23 cellular contexts compared by ENCODE assay signal in genomic region chr20:40880716-40881104, GRCh38.
DNase-seq lines count a peak whose midpoint lies in the region; ATAC-seq, FAIRE-seq and TF ChIP-seq lines count a peak whose summit lies in the region.
"Had no signal": no experiment of that assay in that cellular context is flagged by ENCODE, and none has a peak within 500 bp of the region (broad histone marks: within the 10 kb centered on the region; RNA-seq: fewer than 3 reads in every experiment).

No MANE protein-coding gene starts in this region.

- intact Hi-C loops in activated CD8-positive, alpha-beta T cell treated with anti-CD3 and anti-CD28 coated beads for 36 hours (cut with micrococcal nuclease) = no loop called here
- intact Hi-C loops in GM12878 (cut with micrococcal nuclease; ENCODE audit: unreplicated experiment) (no loop called here), tibial artery (cut with DNase I; ENCODE audit: low total_unique reads) (no loop called here)

- in situ Hi-C loops in GM12878 (cut with MboI) = no loop called here

- no peak for DNase-seq in activated CD8-positive, alpha-beta T cell treated with anti-CD3 and anti-CD28 coated beads, Interleukin-2, amount 10 ng/mL, durations not matched to agents 7 days and 5 days
- no peak for DNase-seq in activated CD8-positive, alpha-beta T cell treated with anti-CD3 and anti-CD28 coated beads for 36 hours
- peak; percentile 59 for DNase-seq in Jurkat, Clone E6-1 (ENCODE audit: low read depth, low spot score)
- no peak for DNase-seq in GM12878 (ENCODE audit: low read depth, low spot score)
- DNase-seq in tibial artery = no peak
- DNase-seq: 8988T; Calu3; CD8-positive, alpha-beta memory T cell; EL; GF-D8; NCI-H1694 treated with DMSO at 0.1 percent for 48 hours; NCI-H2081 treated with DMSO at 0.1 percent for 48 hours; NCI-H2171 treated with DMSO at 0.1 percent for 48 hours; NCI-H524 treated with DMSO at 0.1 percent for 48 hours; NCI-H82 had no signal

- peaks cover 5% of the 10 kb centered on the region for H3K9me3 Mint-ChIP-seq in activated CD8-positive, alpha-beta T cell treated with anti-CD3 and anti-CD28 coated beads, Interleukin-2, amount 10 ng/mL, durations not matched to agents 7 days and 5 days (ENCODE audit: insufficient read depth)
- peaks cover 10% of the 10 kb centered on the region for H3K9me3 Mint-ChIP-seq in activated CD8-positive, alpha-beta T cell treated with anti-CD3 and anti-CD28 coated beads for 36 hours

- 29% methylated on average over 2 of the region's 2 CpGs for WGBS in GM12878 (ENCODE audit: insufficient coverage, insufficient replicate concordance, low lambda C conversion rate, missing lambda C conversion rate)

- H3K27me3 ChIP-seq in GM12878 (replicated peaks in 1 of 2; ENCODE audit: control insufficient read depth in 2 of 2, insufficient read depth in 2 of 2, low read length in 1 of 2) (peaks cover 0 to 1% of the 10 kb centered on the region in 2 experiments; a peak in 1 of 4 replicates), neutrophil (no peaks in the 10 kb centered on the region), tibial artery (no peaks in the 10 kb centered on the region)
- H3K27me3 ChIP-seq: SJSA1 had no signal

- H3K4me3 Mint-ChIP-seq in activated CD8-positive, alpha-beta T cell treated with anti-CD3 and anti-CD28 coated beads, Interleukin-2, amount 10 ng/mL, durations not matched to agents 7 days and 5 days = no peak overlapping the region
- no peak overlapping the region for H3K4me3 Mint-ChIP-seq in activated CD8-positive, alpha-beta T cell treated with anti-CD3 and anti-CD28 coated beads for 36 hours

- TF ChIP-seq CTCF in activated CD8-positive, alpha-beta T cell treated with anti-CD3 and anti-CD28 coated beads for 36 hours (IDR thresholded peaks at IDR 0.05) = no peak
- TF ChIP-seq CTCF in GM12878 (IDR thresholded peaks at IDR 0.05 in 2 of 3, conservative IDR thresholded peaks at IDR 0.05 in 1 of 3; ENCODE audit: control insufficient read depth in 2 of 3, extremely low read depth in 1 of 3, insufficient read depth in 1 of 3, low read depth in 3 of 3, low read length in 3 of 3) (no peak), neutrophil (IDR thresholded peaks at IDR 0.05) (no peak), tibial artery (IDR thresholded peaks at IDR 0.05) (no peak)

- BruUV-seq in GM12878 (replicated peaks; lab: Mats Ljungman, UMichigan) = no TSS peak

- no peak for FAIRE-seq in GM12878 (lab: Jason Lieb, UNC)
- FAIRE-seq: H54 had no signal

- H3K4me3 ChIP-seq in Jurkat, Clone E6-1 (ENCODE audit: low read length) = no peak overlapping the region
- H3K4me3 ChIP-seq in GM12878 = no peak overlapping the region
- H3K4me3 ChIP-seq in neutrophil (ENCODE audit: low read depth in 1 of 2, low read length in 1 of 2) = no peak overlapping the region
- no peak overlapping the region for H3K4me3 ChIP-seq in tibial artery
- H3K4me3 ChIP-seq: SJSA1 had no signal

- no peak for TF ChIP-seq RAD21 in GM12878 (IDR thresholded peaks at IDR 0.05; ENCODE audit: insufficient read depth, low read depth, low read length)

- peaks cover 25% of the 10 kb centered on the region for H3K36me3 Mint-ChIP-seq in activated CD8-positive, alpha-beta T cell treated with anti-CD3 and anti-CD28 coated beads, Interleukin-2, amount 10 ng/mL, durations not matched to agents 7 days and 5 days (ENCODE audit: low read depth)
- H3K36me3 Mint-ChIP-seq in activated CD8-positive, alpha-beta T cell treated with anti-CD3 and anti-CD28 coated beads for 36 hours (ENCODE audit: low read depth) = no peaks in the 10 kb centered on the region

- no peaks in the 10 kb centered on the region for H4K20me1 ChIP-seq in GM12878 (ENCODE audit: control insufficient read depth, insufficient read depth)

- CTCF ChIA-PET in activated CD8-positive, alpha-beta T cell treated with anti-CD3 and anti-CD28 coated beads, Interleukin-2, amount 10 ng/mL, durations not matched to agents 7 days and 5 days (lab: Charles Lee) = interaction anchor here (0.8 to 1.6 kb wide), 7 partner anchors 9 to 228 kb away, joined by 3 to 7 read pairs (median 3); no protein-coding TSS in a partner anchor
- CTCF ChIA-PET in activated CD8-positive, alpha-beta T cell treated with anti-CD3 and anti-CD28 coated beads for 36 hours (lab: Charles Lee) = interaction anchor here (1.0 to 1.6 kb wide), 2 partner anchors 11 to 82 kb away, joined by 3 read pairs; no protein-coding TSS in a partner anchor
- CTCF ChIA-PET in GM12878 (lab: Yijun Ruan, JAX) = interaction anchor here (0.8 to 1.2 kb wide), 2 partner anchors 83 to 139 kb away, joined by 3 read pairs; no protein-coding TSS in a partner anchor

- peak overlapping the region; percentile 45 for H3K27ac Mint-ChIP-seq in activated CD8-positive, alpha-beta T cell treated with anti-CD3 and anti-CD28 coated beads, Interleukin-2, amount 10 ng/mL, durations not matched to agents 7 days and 5 days
- H3K27ac Mint-ChIP-seq in activated CD8-positive, alpha-beta T cell treated with anti-CD3 and anti-CD28 coated beads for 36 hours = no peak overlapping the region

- H2AFZ ChIP-seq in GM12878 (ENCODE audit: control insufficient read depth, low read depth, low read length) = peak overlapping the region; percentile 22

- H3K9me3 ChIP-seq in GM12878 (replicated peaks; ENCODE audit: control insufficient read depth, insufficient read depth, low read length) (no peaks in the 10 kb centered on the region; the same call in 2 of the 3 replicates), neutrophil (no peaks in the 10 kb centered on the region), tibial artery (peaks cover 0 to 9% (median 4%) of the 10 kb centered on the region in 3 donors)
- H3K9me3 ChIP-seq: SJSA1 had no signal

- H3K27me3 Mint-ChIP-seq in activated CD8-positive, alpha-beta T cell treated with anti-CD3 and anti-CD28 coated beads, Interleukin-2, amount 10 ng/mL, durations not matched to agents 7 days and 5 days (ENCODE audit: low read depth) = peaks cover 3% of the 10 kb centered on the region
- H3K27me3 Mint-ChIP-seq in activated CD8-positive, alpha-beta T cell treated with anti-CD3 and anti-CD28 coated beads for 36 hours = no peaks in the 10 kb centered on the region

- no peaks in the 10 kb centered on the region for H3K79me2 ChIP-seq in GM12878 (ENCODE audit: control insufficient read depth, insufficient read depth, low read length)

- TF ChIP-seq POLR2A in GM12878 (IDR thresholded peaks at IDR 0.05; ENCODE audit: low read depth, low read length) = no peak

- H3K4me1 ChIP-seq in GM12878 (ENCODE audit: control insufficient read depth, insufficient read depth, low read length) (no peaks in the 10 kb centered on the region; the same call in 1 of the 2 replicates), neutrophil (ENCODE audit: control insufficient read depth in 1 of 2, insufficient read depth in 1 of 2, low read depth in 1 of 2, low read length in 1 of 2) (peaks cover 30 to 46% of the 10 kb centered on the region in 2 experiments), tibial artery (peaks cover 0 to 3% (median 0%) of the 10 kb centered on the region in 4 donors)
- H3K4me1 ChIP-seq: SJSA1 had no signal

- SMC1A ChIA-PET in GM12878 (lab: Charles Lee; ENCODE audit: uncharacterized antibody, unreplicated experiment) = no interaction called here

- no peak overlapping the region for H3K9ac ChIP-seq in GM12878 (ENCODE audit: control insufficient read depth, insufficient read depth, low read length)
- H3K9ac ChIP-seq: KMS-11 had no signal

- ATAC-seq in activated CD8-positive, alpha-beta T cell treated with anti-CD3 and anti-CD28 coated beads, Interleukin-2, amount 10 ng/mL, durations not matched to agents 7 days and 5 days = no peak
- ATAC-seq in activated CD8-positive, alpha-beta T cell treated with anti-CD3 and anti-CD28 coated beads for 36 hours = no peak
- no peak for ATAC-seq in GM12878
- ATAC-seq in GM21737 (IDR thresholded peaks at IDR 0.05; ENCODE audit: unreplicated experiment) = no peak
- ATAC-seq in GM18511 (IDR thresholded peaks at IDR 0.05; ENCODE audit: unreplicated experiment) = no peak
- ATAC-seq: Right ventricle myocardium inferior had no signal

- RAD21 ChIA-PET in GM12878 (lab: Charles Lee; ENCODE audit: unreplicated experiment) = no interaction called here

- H3K27ac ChIP-seq in GM12878 (ENCODE audit: control insufficient read depth, insufficient read depth) = no peak overlapping the region
- peak overlapping the region; percentile 70 for H3K27ac ChIP-seq in neutrophil
- no peak overlapping the region for H3K27ac ChIP-seq in tibial artery
- H3K27ac ChIP-seq: C4-2B, KMS-11, SJSA1 had no signal

- no peak overlapping the region for H3K4me2 ChIP-seq in GM12878 (ENCODE audit: control insufficient read depth, insufficient read depth)
- H3K4me2 ChIP-seq: KMS-11 had no signal

- H3K4me1 Mint-ChIP-seq in activated CD8-positive, alpha-beta T cell treated with anti-CD3 and anti-CD28 coated beads, Interleukin-2, amount 10 ng/mL, durations not matched to agents 7 days and 5 days (ENCODE audit: low read depth) = peaks cover 44% of the 10 kb centered on the region
- H3K4me1 Mint-ChIP-seq in activated CD8-positive, alpha-beta T cell treated with anti-CD3 and anti-CD28 coated beads for 36 hours (ENCODE audit: low read depth) = peaks cover 13% of the 10 kb centered on the region

- no peak for TF ChIP-seq EP300 in GM12878 (IDR thresholded peaks at IDR 0.05; ENCODE audit: borderline replicate concordance in 1 of 2, control insufficient read depth in 1 of 2, low read depth in 2 of 2, low read length in 2 of 2)

- POLR2A ChIA-PET in activated CD8-positive, alpha-beta T cell treated with anti-CD3 and anti-CD28 coated beads, Interleukin-2, amount 10 ng/mL, durations not matched to agents 7 days and 5 days (lab: Charles Lee) = interaction anchor here (0.6 to 0.9 kb wide), 2 partner anchors 9 to 294 kb away, joined by 3 to 4 read pairs; no protein-coding TSS in a partner anchor
- POLR2A ChIA-PET in activated CD8-positive, alpha-beta T cell treated with anti-CD3 and anti-CD28 coated beads for 36 hours (lab: Charles Lee) = no interaction called here
- POLR2A ChIA-PET in GM12878 (lab: Charles Lee) = no interaction called here

- H3K36me3 ChIP-seq in GM12878 (ENCODE audit: control insufficient read depth in 2 of 2, insufficient read depth in 2 of 2, low read length in 1 of 2) (no peaks in the 10 kb centered on the region; a peak in 1 of 4 replicates), neutrophil (no peaks in the 10 kb centered on the region), tibial artery (no peaks in the 10 kb centered on the region)
- H3K36me3 ChIP-seq: SJSA1 had no signal
